Comparison of ENCODE assay signal across 12 cellular contexts in genomic region chr1:231192620-231193163, GRCh38. TPM values are rescaled to one million over a fixed set of nuclear protein-coding genes. Genes with fewer than 3 reads are reported as not detected.
DNase-seq lines count a peak whose midpoint lies in the region; ATAC-seq and TF ChIP-seq lines count a peak whose summit lies in the region.
"Had no signal": no experiment of that assay in that cellular context is flagged by ENCODE, and none has a peak within 500 bp of the region (broad histone marks: within the 10 kb centered on the region; RNA-seq: fewer than 3 reads in every experiment).

No MANE protein-coding gene starts in this region.

- H3K27me3 ChIP-seq in neuronal stem cell (ENCODE audit: control insufficient read depth in 3 of 3, insufficient read depth in 3 of 3, low read depth in 1 of 3, low read length in 3 of 3) (peaks cover 0 to 18% (median 0%) of the 10 kb centered on the region in 3 experiments), ascending aorta (no peaks in the 10 kb centered on the region)

- no peak overlapping the region for H2AFZ ChIP-seq in neuronal stem cell (ENCODE audit: low read length)

- ATAC-seq in GM19324 (IDR thresholded peaks at IDR 0.05; ENCODE audit: low FRiP score, unreplicated experiment) = no peak
- no peak for ATAC-seq in HG02885 (IDR thresholded peaks at IDR 0.05; ENCODE audit: poor library complexity, unreplicated experiment)
- ATAC-seq: activated naive CD4-positive, alpha-beta T cell treated with anti-CD3 and anti-CD28 coated beads, Interleukin-2, amount 50 U/mL, for 72 hours had no signal

- no peaks in the 10 kb centered on the region for H3K36me3 ChIP-seq in neuronal stem cell (replicated peaks in 1 of 2; ENCODE audit: control insufficient read depth in 2 of 2, insufficient read depth in 2 of 2, low read length in 2 of 2)
- no peaks in the 10 kb centered on the region for H3K36me3 ChIP-seq in ascending aorta
- H3K36me3 ChIP-seq: sigmoid colon had no signal

- no CpG with 5 or more reads among the region's 12 CpGs for WGBS in neuronal stem cell (ENCODE audit: extremely low coverage in 2 of 2, insufficient read length in 2 of 2, insufficient replicate concordance in 1 of 2), 2 donors

- peaks cover 0 to 10% (median 5%) of the 10 kb centered on the region in 7 donors for H3K9me3 Mint-ChIP-seq in CD14-positive monocyte
- H3K9me3 Mint-ChIP-seq: activated naive CD4-positive, alpha-beta T cell treated with anti-CD3 and anti-CD28 coated beads, Interleukin-2, amount 50 U/mL, for 72 hours had no signal

- peak overlapping the region; percentile 10 for H2AK5ac ChIP-seq in neuronal stem cell (ENCODE audit: low read depth, low read length)

- H3K79me1 ChIP-seq in neuronal stem cell (ENCODE audit: low read depth, low read length) = no peaks in the 10 kb centered on the region

- no peak overlapping the region for H3K14ac ChIP-seq in neuronal stem cell (ENCODE audit: low read length)

- peak; percentile 13 for DNase-seq in CD14-positive monocyte (ENCODE audit: low spot score)
- peak; percentile 64 for DNase-seq in NCI-H446 treated with DMSO at 0.1 percent for 48 hours (lab: John Stamatoyannopoulos, UW)
- peak; percentile 4 for DNase-seq in fibroblast of mammary gland (ENCODE audit: low read depth)
- DNase-seq in neuronal stem cell (ENCODE audit: low spot score) = no peak
- DNase-seq in activated CD4-positive, alpha-beta T cell treated with anti-CD3 and anti-CD28 coated beads for 4 hours = no peak
- no peak for DNase-seq in ascending aorta (ENCODE audit: low spot score in 2 of 2)
- DNase-seq: CD4-positive, alpha-beta memory T cell; sigmoid colon; T1000 had no signal

- no peak overlapping the region for H2BK15ac ChIP-seq in neuronal stem cell (ENCODE audit: low read length)

- no peak overlapping the region for H3K27ac Mint-ChIP-seq in CD14-positive monocyte
- H3K27ac Mint-ChIP-seq: activated naive CD4-positive, alpha-beta T cell treated with anti-CD3 and anti-CD28 coated beads, Interleukin-2, amount 50 U/mL, for 72 hours; CD4-positive, alpha-beta memory T cell had no signal

- no peak overlapping the region for H4K91ac ChIP-seq in neuronal stem cell (ENCODE audit: low read depth, low read length, poor library complexity)

- H3K27me3 Mint-ChIP-seq in CD14-positive monocyte (ENCODE audit: low read depth in 3 of 3) = peaks cover 11 to 28% (median 13%) of the 10 kb centered on the region in 3 donors

- H3K9me3 ChIP-seq in neuronal stem cell (replicated peaks in 1 of 2; ENCODE audit: control insufficient read depth in 2 of 2, insufficient read depth in 1 of 2, low read depth in 1 of 2, low read length in 2 of 2) = peaks cover 0 to 4% of the 10 kb centered on the region in 2 donors
- H3K9me3 ChIP-seq in ascending aorta = no peaks in the 10 kb centered on the region

- no peak overlapping the region for H3K9ac ChIP-seq in neuronal stem cell (ENCODE audit: low read depth, low read length, poor library complexity)

- H2BK120ac ChIP-seq in neuronal stem cell (ENCODE audit: low read depth, low read length) = no peak overlapping the region

- H4K8ac ChIP-seq in neuronal stem cell (ENCODE audit: low read depth, low read length) = no peak overlapping the region

- H3K27ac ChIP-seq in neuronal stem cell (replicated peaks; ENCODE audit: low read length) (no peak overlapping the region), ascending aorta (no peak overlapping the region)
- H3K27ac ChIP-seq: sigmoid colon had no signal

- H2BK5ac ChIP-seq in neuronal stem cell (ENCODE audit: low read length) = no peak overlapping the region

- H3K4me3 ChIP-seq in fibroblast of mammary gland (ENCODE audit: control insufficient read depth, low read depth, low read length) (no peak overlapping the region), neuronal stem cell (ENCODE audit: low read length in 2 of 2) (no peak overlapping the region), ascending aorta (no peak overlapping the region)
- H3K4me3 ChIP-seq: sigmoid colon had no signal

- no peak overlapping the region for H2BK12ac ChIP-seq in neuronal stem cell (ENCODE audit: low read length)

- no peak overlapping the region for H3K4me3 Mint-ChIP-seq in CD14-positive monocyte
- H3K4me3 Mint-ChIP-seq: CD4-positive, alpha-beta memory T cell had no signal

- TF ChIP-seq CTCF in CD14-positive monocyte (IDR thresholded peaks at IDR 0.05) (no peak), fibroblast of mammary gland (conservative IDR thresholded peaks at IDR 0.05; ENCODE audit: control insufficient read depth, insufficient read depth, low read depth, low read length) (no peak), ascending aorta (IDR thresholded peaks at IDR 0.05) (no peak)

- H3K4me1 ChIP-seq in neuronal stem cell (ENCODE audit: control insufficient read depth in 2 of 2, insufficient read depth in 1 of 2, low read depth in 1 of 2, low read length in 2 of 2) (peaks cover 0 to 17% of the 10 kb centered on the region in 2 donors), ascending aorta (no peaks in the 10 kb centered on the region)
- H3K4me1 ChIP-seq: sigmoid colon had no signal

- H3K36me3 Mint-ChIP-seq in CD14-positive monocyte = no peaks in the 10 kb centered on the region
- H3K36me3 Mint-ChIP-seq: activated naive CD4-positive, alpha-beta T cell treated with anti-CD3 and anti-CD28 coated beads, Interleukin-2, amount 50 U/mL, for 72 hours; CD4-positive, alpha-beta memory T cell had no signal

- intact Hi-C loops in CD14-positive monocyte (cut with micrococcal nuclease) (no loop called here), ascending aorta (cut with DNase I) (no loop called here)

- no peak overlapping the region for H3K4me2 ChIP-seq in neuronal stem cell (ENCODE audit: insufficient read depth, low read length, poor library complexity, severe bottlenecking)

- H3K23ac ChIP-seq in neuronal stem cell (ENCODE audit: low read depth, low read length, poor library complexity) = peak overlapping the region; percentile 9

- H3K4ac ChIP-seq in neuronal stem cell (ENCODE audit: low read length) = no peak overlapping the region

- peak overlapping the region; percentile 79 for H3K18ac ChIP-seq in neuronal stem cell (ENCODE audit: low read length)

- H3K4me1 Mint-ChIP-seq in CD14-positive monocyte = no peaks in the 10 kb centered on the region
- H3K4me1 Mint-ChIP-seq: CD4-positive, alpha-beta memory T cell had no signal

RNA-seq across cellular contexts. Expression of gene TRIM67, which starts 30.8 kb away (rescaled TPM):
- not detected for polyA plus RNA-seq in CD14-positive monocyte
- not detected for polyA plus RNA-seq in neuronal stem cell (2013, experiment 1 of 2)
- not detected for polyA plus RNA-seq in neuronal stem cell (2013, experiment 2 of 2)
- total RNA-seq in ascending aorta = not detected
- total RNA-seq: CD4-positive, alpha-beta memory T cell had no signal
- polyA plus RNA-seq: CD4-positive, alpha-beta memory T cell had no signal

RNA-seq across cellular contexts. Expression of gene GNPAT, which starts 48.3 kb away (rescaled TPM):
- 10 to 100 TPM; 34.8 to 40.3 TPM for polyA plus RNA-seq in CD14-positive monocyte
- 68.5 TPM for polyA plus RNA-seq in neuronal stem cell (2013, experiment 1 of 2)
- 70.8 TPM for polyA plus RNA-seq in neuronal stem cell (2013, experiment 2 of 2)
- 34.8 TPM for total RNA-seq in ascending aorta

Comparison
In these comparisons a context has a peak if more than half of its experiments do, and no peak if none do; other contexts are left out.
1. DNase-seq: peak in CD14-positive monocyte (single experiment), NCI-H446 treated with DMSO at 0.1 percent for 48 hours (single experiment) and fibroblast of mammary gland (single experiment); none in neuronal stem cell (single experiment), activated CD4-positive, alpha-beta T cell treated with anti-CD3 and anti-CD28 coated beads for 4 hours (0 of 2) and ascending aorta (0 of 2).